10 cellular contexts compared by ENCODE assay signal in genomic region chr19:3433805-3434540, GRCh38. TPM values are rescaled to one million over a fixed set of nuclear protein-coding genes. Genes with fewer than 3 reads are reported as not detected.
DNase-seq lines count a peak whose midpoint lies in the region; ATAC-seq, FAIRE-seq and TF ChIP-seq lines count a peak whose summit lies in the region.
"Had no signal": no experiment of that assay in that cellular context is flagged by ENCODE, and none has a peak within 500 bp of the region (broad histone marks: within the 10 kb centered on the region; RNA-seq: fewer than 3 reads in every experiment).

No MANE protein-coding gene starts in this region.

- H3K27me3 Mint-ChIP-seq in T-cell, result no peaks in the 10 kb centered on the region

- H3K4me1 Mint-ChIP-seq in T-cell, result peaks cover 14 to 16% (median 16%) of the 10 kb centered on the region in 3 donors

- CTCF ChIA-PET in T-cell (lab: Charles Lee), result interaction anchor here in 1 of 2 donors (0.6 kb wide), 1 partner anchor 483 kb away, joined by 6 read pairs; no protein-coding TSS in a partner anchor

- no peak for FAIRE-seq in H54 (lab: Jason Lieb, UNC)

- H3K9me2 ChIP-seq in hepatocyte (replicated peaks; ENCODE audit: insufficient read depth), result no peaks in the 10 kb centered on the region

- POLR2A ChIA-PET in T-cell (lab: Charles Lee), result no interaction called here

- H3K4me3 ChIP-seq in GM12875 (ENCODE audit: low read depth, low read length), result peak overlapping the region; percentile 69
- peak overlapping the region; percentile 67 for H3K4me3 ChIP-seq in hepatocyte
- peak overlapping the region in 1 of 3 donors; percentile 75 for H3K4me3 ChIP-seq in skeletal muscle tissue (ENCODE audit: low read length in 3 of 3)

- TF ChIP-seq CTCF in GM12875 (IDR thresholded peaks at IDR 0.05; ENCODE audit: borderline replicate concordance, insufficient read depth, low read depth, low read length), result no peak
- TF ChIP-seq CTCF in hepatocyte (IDR thresholded peaks at IDR 0.05; ENCODE audit: poor library complexity), result no peak

- ATAC-seq in T-cell (replicated peaks in 1 of 4), result no peak

- H3K36me3 ChIP-seq in hepatocyte (replicated peaks; ENCODE audit: insufficient read depth, low read depth) (no peaks in the 10 kb centered on the region), skeletal muscle tissue (ENCODE audit: control insufficient read depth in 3 of 3, insufficient read depth in 3 of 3, low read length in 3 of 3) (peaks cover 28 to 37% (median 33%) of the 10 kb centered on the region in 3 donors)

- peak overlapping the region; percentile 98 for H3K27ac ChIP-seq in hepatocyte
- H3K27ac ChIP-seq in skeletal muscle tissue (ENCODE audit: low read depth, low read length), result peak overlapping the region; percentile 85

- H3K4me1 ChIP-seq in hepatocyte (ENCODE audit: insufficient read depth) (peaks cover 3% of the 10 kb centered on the region), skeletal muscle tissue (ENCODE audit: control insufficient read depth in 3 of 3, insufficient read depth in 3 of 3, low read length in 3 of 3) (peaks cover 35 to 52% (median 40%) of the 10 kb centered on the region in 3 donors)

- H4K20me1 ChIP-seq in hepatocyte (ENCODE audit: insufficient read depth, poor library complexity, severe bottlenecking), result no peaks in the 10 kb centered on the region

- no peaks in the 10 kb centered on the region for H3K9me3 ChIP-seq in hepatocyte (ENCODE audit: low read depth)
- no peaks in the 10 kb centered on the region for H3K9me3 ChIP-seq in skeletal muscle tissue (ENCODE audit: control insufficient read depth in 3 of 3, low read length in 3 of 3)

- peak overlapping the region; percentile 84 for H2AFZ ChIP-seq in hepatocyte

- WGBS in hepatocyte (ENCODE audit: low lambda C conversion rate, missing lambda C conversion rate), result 93% methylated on average over 11 of the region's 11 CpGs

- no peak for DNase-seq in T-cell
- no peak for DNase-seq in hepatocyte (ENCODE audit: low spot score)
- no peak for DNase-seq in amygdala (lab: John Stamatoyannopoulos, UW)
- no peak for DNase-seq in H54 (ENCODE audit: insufficient read length, low spot score)
- DNase-seq in COLO668 (lab: John Stamatoyannopoulos, UW; ENCODE audit: unreplicated experiment), result no peak
- DNase-seq in 8988T, result no peak

- H3K27ac Mint-ChIP-seq in T-cell, result peak overlapping the region; percentile 98 to 100

- TF ChIP-seq POLR2A in H54 (IDR thresholded peaks at IDR 0.05; ENCODE audit: low read depth, low read length), result no peak

- peak overlapping the region; percentile 39 to 83 (median 74) for H3K9ac ChIP-seq in skeletal muscle tissue (ENCODE audit: low read depth in 1 of 3, low read length in 3 of 3)

- H3K4me3 Mint-ChIP-seq in T-cell, result peak overlapping the region; percentile 84 to 96 (median 96)

- H3K79me2 ChIP-seq in hepatocyte, result peaks cover 6% of the 10 kb centered on the region

- H3K4me2 ChIP-seq in hepatocyte, result peak overlapping the region; percentile 85

- H3K9me3 Mint-ChIP-seq in T-cell, result no peaks in the 10 kb centered on the region

- peaks cover 12% of the 10 kb centered on the region for H3K36me3 Mint-ChIP-seq in T-cell

- H3K27me3 ChIP-seq in hepatocyte (no peaks in the 10 kb centered on the region), skeletal muscle tissue (ENCODE audit: control insufficient read depth in 3 of 3, insufficient read depth in 3 of 3, low read length in 3 of 3) (no peaks in the 10 kb centered on the region)

RNA-seq across cellular contexts. Expression of gene SMIM24, which starts 46.4 kb away (rescaled TPM):
- total RNA-seq in T-cell (1 to 10 TPM in 1 of 5 donors, under 1 TPM in 3, not detected in 1; 0.33 to 1.3 (median 0.78) TPM), hepatocyte (81.2 and 85.5 TPM in 2 replicates), skeletal muscle tissue (not detected)
- polyA plus RNA-seq in hepatocyte, result 114 and 151 TPM in 2 replicates
- total RNA-seq: pulmonary artery endothelial cell, RPMI7951 had no signal

RNA-seq across cellular contexts. Expression of gene SMIM44, which starts 49.3 kb away (rescaled TPM):
- not detected for total RNA-seq in T-cell
- total RNA-seq in hepatocyte, result not detected in 2 replicates
- not detected in 2 replicates for polyA plus RNA-seq in hepatocyte
- total RNA-seq in skeletal muscle tissue, result not detected
- total RNA-seq: pulmonary artery endothelial cell, RPMI7951 had no signal

Comparison
In these comparisons a context has a peak if more than half of its experiments do, and no peak if none do; other contexts are left out.
1. RNA of gene SMIM24, which starts 46.4 kb away (total RNA-seq): 81.2 to 85.5 TPM in hepatocyte; 0.33 to 1.3 TPM in T-cell and not detected in skeletal muscle tissue (single experiment); every median in the first group is over 10 times any median in the second.